ENCODE assay signal across 14 cellular contexts in the genomic region with DNA sequence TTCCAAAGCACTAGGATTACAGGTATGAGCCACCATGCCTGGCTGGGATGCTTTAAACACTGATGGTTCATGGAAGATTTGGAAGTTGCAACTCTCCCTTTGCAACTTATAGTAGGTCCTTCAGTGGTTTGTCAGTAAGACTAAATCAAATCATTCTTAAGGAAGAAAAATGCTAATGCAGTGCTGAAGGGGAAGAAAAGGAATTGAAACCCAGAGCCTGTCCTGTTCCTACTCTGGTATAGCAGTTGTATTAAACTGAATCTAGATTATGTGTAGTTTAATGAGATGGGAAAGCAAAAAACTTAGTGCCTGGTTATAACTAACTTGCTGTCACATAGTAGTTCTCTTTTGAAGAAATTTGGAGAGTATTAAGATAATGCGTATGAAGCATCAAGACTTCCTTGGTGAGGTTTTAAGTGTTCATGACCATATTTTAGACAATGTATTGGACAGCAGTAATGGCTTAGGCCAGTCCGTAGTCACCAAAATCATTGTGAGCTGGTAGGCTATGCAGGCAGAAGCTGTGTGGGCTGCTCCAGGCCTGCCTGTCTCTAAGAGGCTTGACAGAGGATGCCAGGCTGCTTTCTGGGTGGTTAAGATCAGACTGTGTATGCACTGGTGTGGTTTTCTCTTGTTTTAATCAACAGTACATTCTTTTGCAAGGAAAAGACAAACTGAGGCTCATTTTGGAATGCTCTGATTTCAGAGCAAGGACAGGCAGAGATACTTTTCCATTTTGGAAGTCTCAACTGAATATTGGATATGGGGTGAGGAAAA. TPM values are rescaled to one million over a fixed set of nuclear protein-coding genes. Genes with fewer than 3 reads are reported as not detected.
DNase-seq lines count a peak whose midpoint lies in the region; ATAC-seq and TF ChIP-seq lines count a peak whose summit lies in the region.
"Had no signal": no experiment of that assay in that cellular context is flagged by ENCODE, and none has a peak within 500 bp of the region (broad histone marks: within the 10 kb centered on the region; RNA-seq: fewer than 3 reads in every experiment).

No MANE protein-coding gene starts in this region.

- no peaks in the 10 kb centered on the region for H3K27me3 Mint-ChIP-seq in T-helper 2 cell treated with Interferon-gamma antibody and Interleukin-4, amounts not matched to agents 5 μg/mL and 100 μg/mL, for 36 hours (ENCODE audit: low read depth)
- no peaks in the 10 kb centered on the region for H3K27me3 Mint-ChIP-seq in dendritic cell treated with granulocyte-macrophage colony-stimulating factor and Interleukin-4, amounts not matched to agents 40 ng/mL and 50 ng/mL, for 4 days

- POLR2A ChIA-PET in SK-N-SH (lab: Yijun Ruan, JAX): no interaction called here

- H3K9ac ChIP-seq in SK-N-SH: no peak overlapping the region

- no peaks in the 10 kb centered on the region for H3K36me3 ChIP-seq in SK-N-SH (replicated peaks in 1 of 2; ENCODE audit: control insufficient read depth in 1 of 2, insufficient read depth in 2 of 2, low read length in 1 of 2)
- H3K36me3 ChIP-seq: thyroid gland had no signal

- no peak overlapping the region for H3K4me2 ChIP-seq in SK-N-SH

- H3K9me2 ChIP-seq in SK-N-SH: no peaks in the 10 kb centered on the region

- no peaks in the 10 kb centered on the region for H3F3A ChIP-seq in SK-N-SH (replicated peaks; ENCODE audit: insufficient read depth)

- no peaks in the 10 kb centered on the region for H3K27me3 ChIP-seq in SK-N-SH (ENCODE audit: insufficient read depth)
- H3K27me3 ChIP-seq: thyroid gland had no signal

- H3K4me3 Mint-ChIP-seq in T-helper 2 cell treated with Interferon-gamma antibody and Interleukin-4, amounts not matched to agents 5 μg/mL and 100 μg/mL, for 36 hours: peak overlapping the region; percentile 12
- H3K4me3 Mint-ChIP-seq in dendritic cell treated with granulocyte-macrophage colony-stimulating factor and Interleukin-4, amounts not matched to agents 40 ng/mL and 50 ng/mL, for 4 days: peak overlapping the region; percentile 34
- no peak overlapping the region for H3K4me3 Mint-ChIP-seq in stimulated activated effector memory CD8-positive, alpha-beta T cell treated with anti-CD3 and anti-CD28 coated beads, Interleukin-12 subunit alpha, Interleukin-12 subunit beta, amount 100 ng/mL, for 72 hours

- ATAC-seq in SK-N-SH treated with all-trans-retinoic acid at 6 μM for 48 hours (0 out of 3 replicates have a peak, but pooled peaks have one; percentile 22), HG03025 (IDR thresholded peaks at IDR 0.05; ENCODE audit: low FRiP score, unreplicated experiment) (no peak), HG02642 (IDR thresholded peaks at IDR 0.05; ENCODE audit: poor library complexity, unreplicated experiment) (no peak)
- ATAC-seq in stimulated activated effector memory CD8-positive, alpha-beta T cell treated with anti-CD3 and anti-CD28 coated beads, Interleukin-12 subunit alpha, Interleukin-12 subunit beta, amount 100 ng/mL, for 72 hours: peak; percentile 50

- H3K27ac ChIP-seq in SK-N-SH (ENCODE audit: low read depth in 2 of 2, low read length in 1 of 2): no peak overlapping the region
- H3K27ac ChIP-seq: thyroid gland had no signal

- H3K9me3 ChIP-seq in SK-N-SH: no peaks in the 10 kb centered on the region
- H3K9me3 ChIP-seq: thyroid gland had no signal

- intact Hi-C loops in dendritic cell treated with granulocyte-macrophage colony-stimulating factor and Interleukin-4, amounts not matched to agents 40 ng/mL and 50 ng/mL, for 4 days (cut with micrococcal nuclease): no loop called here

- H3K4me3 ChIP-seq in SK-N-SH (ENCODE audit: low read depth in 2 of 2, low read length in 1 of 2): no peak overlapping the region
- H3K4me3 ChIP-seq: lung, skin epidermis, thyroid gland had no signal

- no peak overlapping the region for H3K27ac Mint-ChIP-seq in T-helper 2 cell treated with Interferon-gamma antibody and Interleukin-4, amounts not matched to agents 5 μg/mL and 100 μg/mL, for 36 hours
- H3K27ac Mint-ChIP-seq in dendritic cell treated with granulocyte-macrophage colony-stimulating factor and Interleukin-4, amounts not matched to agents 40 ng/mL and 50 ng/mL, for 4 days: peak overlapping the region; percentile 85
- H3K27ac Mint-ChIP-seq in stimulated activated effector memory CD8-positive, alpha-beta T cell treated with anti-CD3 and anti-CD28 coated beads, Interleukin-12 subunit alpha, Interleukin-12 subunit beta, amount 100 ng/mL, for 72 hours: peak overlapping the region; percentile 13

- no peak for TF ChIP-seq EP300 in SK-N-SH (IDR thresholded peaks at IDR 0.05; ENCODE audit: borderline replicate concordance in 1 of 2, low read depth in 1 of 2, low read length in 1 of 2)

- H3K79me2 ChIP-seq in SK-N-SH (ENCODE audit: insufficient read depth): no peaks in the 10 kb centered on the region

- DNase-seq in SK-N-SH (no peak), cortex of kidney (lab: John Stamatoyannopoulos, UW) (no peak)
- DNase-seq in T-helper 2 cell treated with Interferon-gamma antibody and Interleukin-4, amounts not matched to agents 5 μg/mL and 100 μg/mL, for 36 hours (ENCODE audit: low spot score): no peak
- no peak for DNase-seq in stimulated activated effector memory CD8-positive, alpha-beta T cell treated with anti-CD3 and anti-CD28 coated beads, Interleukin-12 subunit alpha, Interleukin-12 subunit beta, amount 100 ng/mL, for 72 hours (ENCODE audit: low spot score in 2 of 2)
- DNase-seq: activated CD8-positive, alpha-beta memory T cell treated with anti-CD3 and anti-CD28 coated beads, Interleukin-2, amount 50 U/mL, for 48 hours; NCI-H1048; T1000; thyroid gland had no signal

- WGBS in SK-N-SH (ENCODE audit: low lambda C conversion rate): 93% methylated on average over 2 of the region's 2 CpGs

- TF ChIP-seq CTCF in SK-N-SH (IDR thresholded peaks at IDR 0.05): no peak

- peaks cover 31% of the 10 kb centered on the region for H3K36me3 Mint-ChIP-seq in T-helper 2 cell treated with Interferon-gamma antibody and Interleukin-4, amounts not matched to agents 5 μg/mL and 100 μg/mL, for 36 hours (ENCODE audit: low read depth)
- H3K36me3 Mint-ChIP-seq in dendritic cell treated with granulocyte-macrophage colony-stimulating factor and Interleukin-4, amounts not matched to agents 40 ng/mL and 50 ng/mL, for 4 days (ENCODE audit: low read depth): peaks cover 25% of the 10 kb centered on the region
- H3K36me3 Mint-ChIP-seq in stimulated activated effector memory CD8-positive, alpha-beta T cell treated with anti-CD3 and anti-CD28 coated beads, Interleukin-12 subunit alpha, Interleukin-12 subunit beta, amount 100 ng/mL, for 72 hours: peaks cover 5% of the 10 kb centered on the region

- CTCF ChIA-PET in SK-N-SH (lab: Yijun Ruan, JAX): interaction anchor here (1.1 to 2.8 kb wide), 3 partner anchors 15 to 24 kb away, joined by 3 to 15 read pairs (median 8); no protein-coding TSS in a partner anchor

- H3K9me3 Mint-ChIP-seq in T-helper 2 cell treated with Interferon-gamma antibody and Interleukin-4, amounts not matched to agents 5 μg/mL and 100 μg/mL, for 36 hours: peaks cover 16% of the 10 kb centered on the region
- peaks cover 10% of the 10 kb centered on the region for H3K9me3 Mint-ChIP-seq in dendritic cell treated with granulocyte-macrophage colony-stimulating factor and Interleukin-4, amounts not matched to agents 40 ng/mL and 50 ng/mL, for 4 days
- no peaks in the 10 kb centered on the region for H3K9me3 Mint-ChIP-seq in stimulated activated effector memory CD8-positive, alpha-beta T cell treated with anti-CD3 and anti-CD28 coated beads, Interleukin-12 subunit alpha, Interleukin-12 subunit beta, amount 100 ng/mL, for 72 hours

- no peak overlapping the region for H2AFZ ChIP-seq in SK-N-SH (ENCODE audit: low read depth)

- no peaks in the 10 kb centered on the region; a peak in 1 of 4 replicates for H3K4me1 ChIP-seq in SK-N-SH (ENCODE audit: control insufficient read depth in 1 of 2, insufficient read depth in 2 of 2, low read depth in 1 of 2, low read length in 1 of 2)
- H3K4me1 ChIP-seq: thyroid gland had no signal

- no peaks in the 10 kb centered on the region for H4K20me1 ChIP-seq in SK-N-SH (ENCODE audit: insufficient read depth)

- peaks cover 41% of the 10 kb centered on the region for H3K4me1 Mint-ChIP-seq in T-helper 2 cell treated with Interferon-gamma antibody and Interleukin-4, amounts not matched to agents 5 μg/mL and 100 μg/mL, for 36 hours (ENCODE audit: low read depth)
- H3K4me1 Mint-ChIP-seq in dendritic cell treated with granulocyte-macrophage colony-stimulating factor and Interleukin-4, amounts not matched to agents 40 ng/mL and 50 ng/mL, for 4 days (ENCODE audit: low read depth): peaks cover 50% of the 10 kb centered on the region
- peaks cover 40% of the 10 kb centered on the region for H3K4me1 Mint-ChIP-seq in stimulated activated effector memory CD8-positive, alpha-beta T cell treated with anti-CD3 and anti-CD28 coated beads, Interleukin-12 subunit alpha, Interleukin-12 subunit beta, amount 100 ng/mL, for 72 hours

- TF ChIP-seq RAD21 in SK-N-SH (IDR thresholded peaks at IDR 0.05; ENCODE audit: low read length): no peak

TF ChIP-seq in SK-N-SH treated with all-trans-retinoic acid at 6 μM for 48 hours, 23 proteins besides CTCF, POLR2A, EP300 and RAD21 (continues in another document):
- TF ChIP-seq SNAI2 (CRISPR knock-in tag; IDR thresholded peaks at IDR 0.05): no peak

TF ChIP-seq in SK-N-SH, 30 proteins besides CTCF, POLR2A, EP300 and RAD21 (continues in another document):
- TF ChIP-seq FOSL2 (IDR thresholded peaks at IDR 0.05; ENCODE audit: borderline replicate concordance, low read depth) (no peak), MXI1 (IDR thresholded peaks at IDR 0.05; ENCODE audit: low read depth, low read length) (no peak), ELF1 (IDR thresholded peaks at IDR 0.05) (no peak), FOXM1 (IDR thresholded peaks at IDR 0.05; ENCODE audit: low read depth) (no peak)
- TF ChIP-seq, protein P1, sequence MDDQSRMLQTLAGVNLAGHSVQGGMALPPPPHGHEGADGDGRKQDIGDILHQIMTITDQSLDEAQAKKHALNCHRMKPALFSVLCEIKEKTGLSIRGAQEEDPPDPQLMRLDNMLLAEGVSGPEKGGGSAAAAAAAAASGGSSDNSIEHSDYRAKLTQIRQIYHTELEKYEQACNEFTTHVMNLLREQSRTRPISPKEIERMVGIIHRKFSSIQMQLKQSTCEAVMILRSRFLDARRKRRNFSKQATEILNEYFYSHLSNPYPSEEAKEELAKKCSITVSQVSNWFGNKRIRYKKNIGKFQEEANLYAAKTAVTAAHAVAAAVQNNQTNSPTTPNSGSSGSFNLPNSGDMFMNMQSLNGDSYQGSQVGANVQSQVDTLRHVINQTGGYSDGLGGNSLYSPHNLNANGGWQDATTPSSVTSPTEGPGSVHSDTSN (IDR thresholded peaks at IDR 0.05): no peak
- TF ChIP-seq, protein P2, sequence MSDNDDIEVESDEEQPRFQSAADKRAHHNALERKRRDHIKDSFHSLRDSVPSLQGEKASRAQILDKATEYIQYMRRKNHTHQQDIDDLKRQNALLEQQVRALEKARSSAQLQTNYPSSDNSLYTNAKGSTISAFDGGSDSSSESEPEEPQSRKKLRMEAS (IDR thresholded peaks at IDR 0.05; ENCODE audit: low read depth): no peak

RNA-seq across cellular contexts. Expression of a gene that starts 14.0 kb away (rescaled TPM):
- 2.3 and 2.4 TPM in 2 replicates for polyA plus RNA-seq in SK-N-SH (2012; rRNA removed)
- 2.2 and 3.1 TPM in 2 replicates for polyA plus RNA-seq in SK-N-SH (2012; cell fraction: cytosol; rRNA removed)
- 0.55 and 0.86 TPM in 2 replicates for polyA plus RNA-seq in SK-N-SH (2012; cell fraction: nucleus; rRNA removed)

RNA-seq across cellular contexts. Expression of a gene that starts 44.2 kb away (rescaled TPM):
- polyA plus RNA-seq in SK-N-SH (2012; rRNA removed): 39.4 and 54.3 TPM in 2 replicates
- polyA plus RNA-seq in SK-N-SH (2012; cell fraction: cytosol; rRNA removed): 20.2 and 22.6 TPM in 2 replicates
- 204 and 279 TPM in 2 replicates for polyA plus RNA-seq in SK-N-SH (2012; cell fraction: nucleus; rRNA removed)

Comparison
In these comparisons a context has a peak if more than half of its experiments do, and no peak if none do; other contexts are left out.
1. ATAC-seq: peak in SK-N-SH treated with all-trans-retinoic acid at 6 μM for 48 hours (single experiment) and stimulated activated effector memory CD8-positive, alpha-beta T cell treated with anti-CD3 and anti-CD28 coated beads, Interleukin-12 subunit alpha, Interleukin-12 subunit beta, amount 100 ng/mL, for 72 hours (single experiment); none in HG03025 (single experiment) and HG02642 (single experiment).